In the genomic region with DNA sequence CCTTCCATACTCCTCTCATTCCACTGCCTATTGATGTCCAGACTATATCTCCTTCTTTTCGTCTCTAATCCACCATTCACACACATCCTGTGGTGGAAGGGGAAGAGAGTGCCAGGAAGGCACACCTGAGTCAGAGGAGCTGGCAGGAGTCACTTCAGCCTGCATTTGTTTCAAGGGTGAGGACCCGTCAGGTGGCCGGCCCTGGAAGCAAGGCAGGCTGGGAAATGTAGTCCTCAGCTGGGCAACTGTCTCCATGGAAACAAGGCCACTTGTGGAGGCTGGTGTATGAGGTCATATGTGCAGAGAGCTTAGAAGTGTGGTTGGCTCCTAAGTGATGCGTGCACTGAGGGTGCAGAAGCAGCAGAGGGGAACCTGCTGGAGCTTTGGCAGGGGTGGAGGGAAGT, we compare ENCODE assay signal across 8 cellular contexts.
DNase-seq lines count a peak whose midpoint lies in the region; ATAC-seq and FAIRE-seq lines count a peak whose summit lies in the region.

No MANE protein-coding gene starts in this region.

- peaks cover 1% of the 10 kb centered on the region for H3K4me1 ChIP-seq in NT2/D1 (ENCODE audit: insufficient read depth, insufficient read length)

- peak; percentile 66 for ATAC-seq in HG02938 (IDR thresholded peaks at IDR 0.05; ENCODE audit: unreplicated experiment)
- no peak for ATAC-seq in HG02884 (IDR thresholded peaks at IDR 0.05; ENCODE audit: unreplicated experiment)

- peak; percentile 9 for DNase-seq in stimulated activated CD4-positive, alpha-beta T cell treated with anti-CD3 and anti-CD28 coated beads, Interleukin-15, amount 100 ng/mL, for 24 hours
- DNase-seq in stimulated activated CD4-positive, alpha-beta T cell treated with anti-CD3 and anti-CD28 coated beads, Interleukin-12 subunit alpha, Interleukin-12 subunit beta, amount 100 ng/mL, for 4 hours: no peak
- DNase-seq in NT2/D1 (ENCODE audit: low read depth, low spot score) (peak; percentile 43), fibroblast of peridontal ligament (ENCODE audit: extremely low read depth) (peak; percentile 6), urothelium cell line (ENCODE audit: low spot score) (peak; percentile 84), ureter (ENCODE audit: low spot score) (no peak)

- no peak overlapping the region for H3K9ac ChIP-seq in NT2/D1 (ENCODE audit: insufficient read length, low read depth)

- FAIRE-seq in urothelium cell line (lab: Jason Lieb, UNC): no peak

- H3K9me3 ChIP-seq in NT2/D1 (ENCODE audit: insufficient read depth, low read length): no peaks in the 10 kb centered on the region

- H3K4me3 ChIP-seq in NT2/D1 (ENCODE audit: insufficient read length, low read depth): no peak overlapping the region

- peaks cover 10% of the 10 kb centered on the region for H3K27me3 ChIP-seq in NT2/D1 (ENCODE audit: insufficient read depth, insufficient read length)

- H3K36me3 ChIP-seq in NT2/D1 (ENCODE audit: insufficient read depth, insufficient read length, low read length): no peaks in the 10 kb centered on the region

Comparison
In these comparisons a context has a peak if more than half of its experiments do, and no peak if none do; other contexts are left out.
1. DNase-seq: peak in stimulated activated CD4-positive, alpha-beta T cell treated with anti-CD3 and anti-CD28 coated beads, Interleukin-15, amount 100 ng/mL, for 24 hours (single experiment), NT2/D1 (single experiment), fibroblast of peridontal ligament (single experiment) and urothelium cell line (single experiment); none in stimulated activated CD4-positive, alpha-beta T cell treated with anti-CD3 and anti-CD28 coated beads, Interleukin-12 subunit alpha, Interleukin-12 subunit beta, amount 100 ng/mL, for 4 hours (single experiment) and ureter (single experiment).